Comparison of ENCODE assay signal across 14 cellular contexts in genomic region chr2:41736586-41736985, GRCh38.
DNase-seq lines count a peak whose midpoint lies in the region; ATAC-seq and TF ChIP-seq lines count a peak whose summit lies in the region.
"Had no signal": no experiment of that assay in that cellular context is flagged by ENCODE, and none has a peak within 500 bp of the region (broad histone marks: within the 10 kb centered on the region; RNA-seq: fewer than 3 reads in every experiment).

No MANE protein-coding gene starts in this region.

- DNase-seq in activated naive CD8-positive, alpha-beta T cell treated with anti-CD3 and anti-CD28 coated beads, Interleukin-2, amount 50 U/mL, for 24 hours = no peak
- DNase-seq in activated naive CD8-positive, alpha-beta T cell treated with anti-CD3 and anti-CD28 coated beads for 36 hours = no peak
- DNase-seq in NOMO-1 treated with DMSO at 0.1 percent for 48 hours (lab: John Stamatoyannopoulos, UW; ENCODE audit: unreplicated experiment) (no peak), left lobe of liver (ENCODE audit: low spot score) (no peak)
- DNase-seq: activated CD8-positive, alpha-beta T cell treated with anti-CD3 and anti-CD28 coated beads, Interleukin-2, amount 10 ng/mL, durations not matched to agents 7 days and 5 days; midbrain; NCI-H2081; testis had no signal

- H3K36me3 ChIP-seq in gastroesophageal sphincter = no peaks in the 10 kb centered on the region

- peaks cover 13% of the 10 kb centered on the region for H3K27me3 Mint-ChIP-seq in activated naive CD8-positive, alpha-beta T cell treated with anti-CD3 and anti-CD28 coated beads, Interleukin-2, amount 50 U/mL, for 24 hours
- H3K27me3 Mint-ChIP-seq in activated naive CD8-positive, alpha-beta T cell treated with anti-CD3 and anti-CD28 coated beads for 36 hours = peaks cover 27% of the 10 kb centered on the region
- H3K27me3 Mint-ChIP-seq in stimulated activated memory B cell treated with anti-CD40 and anti-IgM and Interleukin-4, amounts not matched to agents 10 μg/mL and 1 μg/mL and 100 μg/mL, for 72 hours = peaks cover 25% of the 10 kb centered on the region

- no peaks in the 10 kb centered on the region for H3K27me3 ChIP-seq in gastroesophageal sphincter
- H3K27me3 ChIP-seq: foreskin keratinocyte, testis had no signal

- 73 to 86% methylated on average over 1 to 3 of the region's 3 CpGs for WGBS in gastroesophageal sphincter (ENCODE audit: low coverage in 1 of 2), 2 donors

- no peaks in the 10 kb centered on the region for H3K36me3 Mint-ChIP-seq in activated naive CD8-positive, alpha-beta T cell treated with anti-CD3 and anti-CD28 coated beads, Interleukin-2, amount 50 U/mL, for 24 hours (ENCODE audit: low read depth)
- no peaks in the 10 kb centered on the region for H3K36me3 Mint-ChIP-seq in activated naive CD8-positive, alpha-beta T cell treated with anti-CD3 and anti-CD28 coated beads for 36 hours
- no peaks in the 10 kb centered on the region for H3K36me3 Mint-ChIP-seq in stimulated activated memory B cell treated with anti-CD40 and anti-IgM and Interleukin-4, amounts not matched to agents 10 μg/mL and 1 μg/mL and 100 μg/mL, for 72 hours

- TF ChIP-seq EP300 in gastroesophageal sphincter (IDR thresholded peaks at IDR 0.05) = no peak

- ATAC-seq in activated naive CD8-positive, alpha-beta T cell treated with anti-CD3 and anti-CD28 coated beads, Interleukin-2, amount 50 U/mL, for 24 hours = peak; percentile 40
- peak; percentile 30 for ATAC-seq in HG02678 (IDR thresholded peaks at IDR 0.05; ENCODE audit: unreplicated experiment)
- peak; percentile 15 for ATAC-seq in HG03558 (IDR thresholded peaks at IDR 0.05; ENCODE audit: extremely low read depth, unreplicated experiment)
- ATAC-seq in stimulated activated memory B cell treated with anti-CD40 and anti-IgM and Interleukin-4, amounts not matched to agents 10 μg/mL and 1 μg/mL and 100 μg/mL, for 72 hours = peak; percentile 64
- no peak for ATAC-seq in gastroesophageal sphincter
- ATAC-seq in left lobe of liver = no peak
- ATAC-seq: activated CD8-positive, alpha-beta T cell treated with anti-CD3 and anti-CD28 coated beads, Interleukin-2, amount 10 ng/mL, durations not matched to agents 7 days and 5 days had no signal

- no peak overlapping the region for H3K27ac ChIP-seq in gastroesophageal sphincter
- H3K27ac ChIP-seq: foreskin keratinocyte, SK-N-MC had no signal

- no peak overlapping the region for H3K4me3 Mint-ChIP-seq in activated naive CD8-positive, alpha-beta T cell treated with anti-CD3 and anti-CD28 coated beads, Interleukin-2, amount 50 U/mL, for 24 hours
- H3K4me3 Mint-ChIP-seq in activated naive CD8-positive, alpha-beta T cell treated with anti-CD3 and anti-CD28 coated beads for 36 hours = no peak overlapping the region
- no peak overlapping the region for H3K4me3 Mint-ChIP-seq in stimulated activated memory B cell treated with anti-CD40 and anti-IgM and Interleukin-4, amounts not matched to agents 10 μg/mL and 1 μg/mL and 100 μg/mL, for 72 hours
- H3K4me3 Mint-ChIP-seq: activated CD8-positive, alpha-beta T cell treated with anti-CD3 and anti-CD28 coated beads, Interleukin-2, amount 10 ng/mL, durations not matched to agents 7 days and 5 days had no signal

- TF ChIP-seq CTCF in gastroesophageal sphincter (IDR thresholded peaks at IDR 0.05) = no peak

- no peak overlapping the region for H3K27ac Mint-ChIP-seq in activated naive CD8-positive, alpha-beta T cell treated with anti-CD3 and anti-CD28 coated beads, Interleukin-2, amount 50 U/mL, for 24 hours
- no peak overlapping the region for H3K27ac Mint-ChIP-seq in activated naive CD8-positive, alpha-beta T cell treated with anti-CD3 and anti-CD28 coated beads for 36 hours
- peak overlapping the region; percentile 43 for H3K27ac Mint-ChIP-seq in stimulated activated memory B cell treated with anti-CD40 and anti-IgM and Interleukin-4, amounts not matched to agents 10 μg/mL and 1 μg/mL and 100 μg/mL, for 72 hours
- H3K27ac Mint-ChIP-seq: activated CD8-positive, alpha-beta T cell treated with anti-CD3 and anti-CD28 coated beads, Interleukin-2, amount 10 ng/mL, durations not matched to agents 7 days and 5 days had no signal

- H3K4me1 ChIP-seq in gastroesophageal sphincter = no peaks in the 10 kb centered on the region
- H3K4me1 ChIP-seq: foreskin keratinocyte had no signal

- H3K4me1 Mint-ChIP-seq in activated naive CD8-positive, alpha-beta T cell treated with anti-CD3 and anti-CD28 coated beads, Interleukin-2, amount 50 U/mL, for 24 hours = peaks cover 4% of the 10 kb centered on the region
- peaks cover 6% of the 10 kb centered on the region for H3K4me1 Mint-ChIP-seq in activated naive CD8-positive, alpha-beta T cell treated with anti-CD3 and anti-CD28 coated beads for 36 hours
- peaks cover 14% of the 10 kb centered on the region for H3K4me1 Mint-ChIP-seq in stimulated activated memory B cell treated with anti-CD40 and anti-IgM and Interleukin-4, amounts not matched to agents 10 μg/mL and 1 μg/mL and 100 μg/mL, for 72 hours

- no peaks in the 10 kb centered on the region for H3K9me3 Mint-ChIP-seq in activated naive CD8-positive, alpha-beta T cell treated with anti-CD3 and anti-CD28 coated beads, Interleukin-2, amount 50 U/mL, for 24 hours
- peaks cover 3% of the 10 kb centered on the region for H3K9me3 Mint-ChIP-seq in activated naive CD8-positive, alpha-beta T cell treated with anti-CD3 and anti-CD28 coated beads for 36 hours
- H3K9me3 Mint-ChIP-seq in stimulated activated memory B cell treated with anti-CD40 and anti-IgM and Interleukin-4, amounts not matched to agents 10 μg/mL and 1 μg/mL and 100 μg/mL, for 72 hours = peaks cover 4% of the 10 kb centered on the region

- no peak for TF ChIP-seq POLR2A in gastroesophageal sphincter (IDR thresholded peaks at IDR 0.05)

- H3K9me3 ChIP-seq in gastroesophageal sphincter = no peaks in the 10 kb centered on the region
- H3K9me3 ChIP-seq: testis had no signal

- H3K4me3 ChIP-seq in gastroesophageal sphincter = no peak overlapping the region
- H3K4me3 ChIP-seq: SK-N-MC, testis had no signal

Comparison
In these comparisons a context has a peak if more than half of its experiments do, and no peak if none do; other contexts are left out.
1. ATAC-seq: peak in activated naive CD8-positive, alpha-beta T cell treated with anti-CD3 and anti-CD28 coated beads, Interleukin-2, amount 50 U/mL, for 24 hours (single experiment), HG02678 (single experiment), HG03558 (single experiment) and stimulated activated memory B cell treated with anti-CD40 and anti-IgM and Interleukin-4, amounts not matched to agents 10 μg/mL and 1 μg/mL and 100 μg/mL, for 72 hours (single experiment); none in gastroesophageal sphincter (single experiment) and left lobe of liver (single experiment).